8 cellular contexts compared by ENCODE assay signal in genomic region chr1:222711319-222712252, GRCh38. TPM values are rescaled to one million over a fixed set of nuclear protein-coding genes. Genes with fewer than 3 reads are reported as not detected.
DNase-seq lines count a peak whose midpoint lies in the region; ATAC-seq, FAIRE-seq and TF ChIP-seq lines count a peak whose summit lies in the region.

No MANE protein-coding gene starts in this region.

- H3K4me2 ChIP-seq in astrocyte (ENCODE audit: low read length) = peak overlapping the region; percentile 86

- peak overlapping the region; percentile 72 for H2AFZ ChIP-seq in astrocyte (ENCODE audit: low read depth, low read length)

- ATAC-seq in HG02678 (IDR thresholded peaks at IDR 0.05; ENCODE audit: unreplicated experiment) = peak; percentile 25
- ATAC-seq in sciatic nerve = peak; percentile 25

- H3K9ac ChIP-seq in astrocyte (ENCODE audit: low read length) = peak overlapping the region; percentile 94

- H3K36me3 ChIP-seq in astrocyte (ENCODE audit: insufficient read depth, low read length) = no peaks in the 10 kb centered on the region

- peaks cover 14% of the 10 kb centered on the region for H3K4me1 Mint-ChIP-seq in astrocyte (ENCODE audit: low read depth, unreplicated experiment)

- intact Hi-C loops in sciatic nerve (cut with DNase I) = no loop called here

- H3K79me2 ChIP-seq in astrocyte (ENCODE audit: insufficient read depth, low read length) = peaks cover 71% of the 10 kb centered on the region

- TF ChIP-seq CTCF in GM13976 (IDR thresholded peaks at IDR 0.05; ENCODE audit: borderline replicate concordance, control extremely low read depth, extremely low read depth, insufficient read depth, missing control alignments) = no peak
- no peak for TF ChIP-seq CTCF in astrocyte (IDR thresholded peaks at IDR 0.05; ENCODE audit: insufficient read depth, low read depth, low read length)

- H3K27ac ChIP-seq in astrocyte (ENCODE audit: low read depth, low read length) = peak overlapping the region; percentile 87

- peak overlapping the region; percentile 79 for H3K27ac Mint-ChIP-seq in astrocyte (ENCODE audit: unreplicated experiment)

- DNase-seq in GM13976 (ENCODE audit: low spot score) (peak; percentile 62), NCI-H1092 treated with DMSO at 0.1 percent for 48 hours (lab: John Stamatoyannopoulos, UW) (peak; percentile 74), T1000 (lab: John Stamatoyannopoulos, UW) (peak; percentile 45), astrocyte (ENCODE audit: low read depth) (peak; percentile 45), hippocampal formation (lab: John Stamatoyannopoulos, UW) (peak; percentile 28 to 44), sciatic nerve (ENCODE audit: low spot score) (peak; percentile 68), middle frontal gyrus (ENCODE audit: extremely low spot score, low spot score) (no peak)

- peaks cover 3% of the 10 kb centered on the region for H3K36me3 Mint-ChIP-seq in astrocyte (ENCODE audit: low read depth, unreplicated experiment)

- H3K4me3 Mint-ChIP-seq in astrocyte (ENCODE audit: unreplicated experiment) = peak overlapping the region; percentile 97

- no peak for FAIRE-seq in astrocyte (lab: Jason Lieb, UNC)

- in situ Hi-C loops in GM13976 (cut with MboI; ENCODE audit: low sequenced_read_pairs, unreplicated experiment) = no loop called here

- peaks cover 8% of the 10 kb centered on the region for H4K20me1 ChIP-seq in astrocyte (ENCODE audit: insufficient read depth, low read length)

- peak overlapping the region; percentile 91 for H3K4me3 ChIP-seq in astrocyte (ENCODE audit: insufficient read depth, low read depth, low read length)

- H3K9me3 Mint-ChIP-seq in astrocyte (ENCODE audit: unreplicated experiment) = no peaks in the 10 kb centered on the region

- no peaks in the 10 kb centered on the region for H3K27me3 ChIP-seq in astrocyte (ENCODE audit: insufficient read depth, low read length)

- H3K27me3 Mint-ChIP-seq in astrocyte (ENCODE audit: low read depth, unreplicated experiment) = no peaks in the 10 kb centered on the region

- peaks cover 10% of the 10 kb centered on the region for H3K4me1 ChIP-seq in astrocyte (ENCODE audit: insufficient read depth, low read length)

- no peaks in the 10 kb centered on the region for H3K9me3 ChIP-seq in astrocyte (ENCODE audit: insufficient read depth, low read depth, low read length)

RNA-seq across cellular contexts. Expression of gene AIDA, which starts 0.7 kb away (rescaled TPM):
- total RNA-seq in astrocyte = 86.2 and 86.5 TPM in 2 replicates
- 103 TPM for total RNA-seq in sciatic nerve

RNA-seq across cellular contexts. Expression of gene BROX, which starts 0.8 kb away (rescaled TPM):
- total RNA-seq in astrocyte = 44.7 and 49.5 TPM in 2 replicates
- total RNA-seq in sciatic nerve = 61.6 TPM

RNA-seq across cellular contexts. Expression of gene FAM177B, which starts 25.4 kb away (rescaled TPM):
- total RNA-seq in astrocyte (not detected in 2 replicates), sciatic nerve (not detected)
